Comparison of ENCODE assay signal across 15 cellular contexts in genomic region chr1:21874328-21874727, GRCh38.
DNase-seq lines count a peak whose midpoint lies in the region; ATAC-seq and TF ChIP-seq lines count a peak whose summit lies in the region.
"Had no signal": no experiment of that assay in that cellular context is flagged by ENCODE, and none has a peak within 500 bp of the region (broad histone marks: within the 10 kb centered on the region; RNA-seq: fewer than 3 reads in every experiment).

No MANE protein-coding gene starts in this region.

- peak overlapping the region; percentile 76 for H3K27ac Mint-ChIP-seq in neural progenitor cell
- no peak overlapping the region for H3K27ac Mint-ChIP-seq in activated CD8-positive, alpha-beta memory T cell treated with anti-CD3 and anti-CD28 coated beads, Interleukin-2, amount 10 ng/mL, durations not matched to agents 7 days and 5 days
- H3K27ac Mint-ChIP-seq: CD8-positive, alpha-beta T cell had no signal

- no peak overlapping the region for H3K4me2 ChIP-seq in neural progenitor cell
- H3K4me2 ChIP-seq: BLaER1 had no signal

- H3K27me3 Mint-ChIP-seq in neural progenitor cell (ENCODE audit: insufficient read depth, low read depth): no peaks in the 10 kb centered on the region
- no peaks in the 10 kb centered on the region for H3K27me3 Mint-ChIP-seq in activated CD8-positive, alpha-beta memory T cell treated with anti-CD3 and anti-CD28 coated beads, Interleukin-2, amount 10 ng/mL, durations not matched to agents 7 days and 5 days

- H3K27me3 ChIP-seq in neural progenitor cell: no peaks in the 10 kb centered on the region
- H3K27me3 ChIP-seq: BLaER1 had no signal

- H3K9me3 Mint-ChIP-seq in neural progenitor cell: no peaks in the 10 kb centered on the region
- H3K9me3 Mint-ChIP-seq in activated CD8-positive, alpha-beta memory T cell treated with anti-CD3 and anti-CD28 coated beads, Interleukin-2, amount 10 ng/mL, durations not matched to agents 7 days and 5 days (ENCODE audit: low read depth): no peaks in the 10 kb centered on the region
- H3K9me3 Mint-ChIP-seq: CD8-positive, alpha-beta T cell had no signal

- CTCF ChIA-PET in activated CD8-positive, alpha-beta memory T cell treated with anti-CD3 and anti-CD28 coated beads, Interleukin-2, amount 10 ng/mL, durations not matched to agents 7 days and 5 days (lab: Charles Lee): no interaction called here

- ATAC-seq in HG03280 (IDR thresholded peaks at IDR 0.05; ENCODE audit: unreplicated experiment) (no peak), HG02623 (IDR thresholded peaks at IDR 0.05; ENCODE audit: unreplicated experiment) (no peak)
- ATAC-seq in activated CD8-positive, alpha-beta memory T cell treated with anti-CD3 and anti-CD28 coated beads, Interleukin-2, amount 10 ng/mL, durations not matched to agents 7 days and 5 days: no peak
- ATAC-seq: CD8-positive, alpha-beta T cell; PC-3 had no signal

- H3F3A ChIP-seq in neural progenitor cell (ENCODE audit: low read depth): no peaks in the 10 kb centered on the region

- no peaks in the 10 kb centered on the region for H4K20me1 ChIP-seq in neural progenitor cell (ENCODE audit: low read depth)
- H4K20me1 ChIP-seq: BLaER1 had no signal

- no peak for TF ChIP-seq CTCF in neural progenitor cell (IDR thresholded peaks at IDR 0.05)

- H3K4me3 Mint-ChIP-seq in neural progenitor cell: no peak overlapping the region
- no peak overlapping the region for H3K4me3 Mint-ChIP-seq in activated CD8-positive, alpha-beta memory T cell treated with anti-CD3 and anti-CD28 coated beads, Interleukin-2, amount 10 ng/mL, durations not matched to agents 7 days and 5 days
- H3K4me3 Mint-ChIP-seq: CD8-positive, alpha-beta T cell had no signal

- H3K27ac ChIP-seq in neural progenitor cell: no peak overlapping the region
- H3K27ac ChIP-seq: BLaER1 had no signal

- peaks cover 3% of the 10 kb centered on the region for H3K36me3 Mint-ChIP-seq in neural progenitor cell
- no peaks in the 10 kb centered on the region for H3K36me3 Mint-ChIP-seq in activated CD8-positive, alpha-beta memory T cell treated with anti-CD3 and anti-CD28 coated beads, Interleukin-2, amount 10 ng/mL, durations not matched to agents 7 days and 5 days
- H3K36me3 Mint-ChIP-seq: CD8-positive, alpha-beta T cell had no signal

- H2AFZ ChIP-seq in neural progenitor cell (replicated peaks): no peak overlapping the region

- H3K9ac ChIP-seq in neural progenitor cell: no peak overlapping the region
- H3K9ac ChIP-seq: BLaER1 had no signal

- H3K4me1 ChIP-seq in neural progenitor cell: peaks cover 5% of the 10 kb centered on the region

- H3K9me3 ChIP-seq in neural progenitor cell (ENCODE audit: low read depth): no peaks in the 10 kb centered on the region
- H3K9me3 ChIP-seq: BLaER1 had no signal

- H3K4me3 ChIP-seq in neural progenitor cell: no peak overlapping the region
- H3K4me3 ChIP-seq: BLaER1 had no signal

- peaks cover 12% of the 10 kb centered on the region for H3K4me1 Mint-ChIP-seq in neural progenitor cell
- no peaks in the 10 kb centered on the region for H3K4me1 Mint-ChIP-seq in activated CD8-positive, alpha-beta memory T cell treated with anti-CD3 and anti-CD28 coated beads, Interleukin-2, amount 10 ng/mL, durations not matched to agents 7 days and 5 days

- no peaks in the 10 kb centered on the region for H3K79me2 ChIP-seq in neural progenitor cell (ENCODE audit: low read depth)

- DNase-seq in NCI-H1417 (lab: John Stamatoyannopoulos, UW) (peak in 2 of 3 experiments; percentile 39), NCI-H1417 treated with DMSO at 0.1 percent for 48 hours (lab: John Stamatoyannopoulos, UW) (no peak), DMS79 treated with DMSO at 0.1 percent for 48 hours (lab: John Stamatoyannopoulos, UW) (peak; percentile 81), NCI-H345 treated with DMSO at 0.1 percent for 48 hours (lab: John Stamatoyannopoulos, UW; ENCODE audit: unreplicated experiment) (peak; percentile 31), neural progenitor cell (ENCODE audit: low spot score) (no peak)
- DNase-seq in activated CD8-positive, alpha-beta memory T cell treated with anti-CD3 and anti-CD28 coated beads, Interleukin-2, amount 10 ng/mL, durations not matched to agents 7 days and 5 days: no peak
- DNase-seq: CD8-positive, alpha-beta T cell; H7; NCI-H1048; NCI-H187 treated with DMSO at 0.1 percent for 48 hours; NCI-H526; PC-3 had no signal

- no peaks in the 10 kb centered on the region for H3K36me3 ChIP-seq in neural progenitor cell

Comparison
In these comparisons a context has a peak if more than half of its experiments do, and no peak if none do; other contexts are left out.
1. DNase-seq: peak in NCI-H1417 (2 of 3), DMS79 treated with DMSO at 0.1 percent for 48 hours (single experiment) and NCI-H345 treated with DMSO at 0.1 percent for 48 hours (single experiment); none in NCI-H1417 treated with DMSO at 0.1 percent for 48 hours (single experiment), neural progenitor cell (single experiment) and activated CD8-positive, alpha-beta memory T cell treated with anti-CD3 and anti-CD28 coated beads, Interleukin-2, amount 10 ng/mL, durations not matched to agents 7 days and 5 days (single experiment).